ENCODE assay signal across 17 cellular contexts in genomic region chr3:71476950-71477349, GRCh38.
"Had no signal": no experiment of that assay in that cellular context is flagged by ENCODE, and none has a peak within 500 bp of the region (broad histone marks: within the 10 kb centered on the region; RNA-seq: fewer than 3 reads in every experiment).

No MANE protein-coding gene starts in this region.

- H3K4me1 ChIP-seq: ascending aorta, heart right ventricle, left ventricle myocardium inferior, uterus had no signal

- H3K4me3 Mint-ChIP-seq: natural killer cell treated with Interleukin-12 subunit alpha and Interleukin-12 subunit beta and Interleukin-15 and Interleukin-18, amount 100 ng/mL, for 72 hours; stimulated activated effector memory CD8-positive, alpha-beta T cell treated with anti-CD3 and anti-CD28 coated beads, Interleukin-12 subunit alpha, Interleukin-12 subunit beta, amount 100 ng/mL, for 72 hours had no signal

- H3K36me3 ChIP-seq: ascending aorta, gastroesophageal sphincter, heart right ventricle, left ventricle myocardium inferior, uterus had no signal

- H3K27ac ChIP-seq: ascending aorta, gastroesophageal sphincter, heart right ventricle, left ventricle myocardium inferior, tibial nerve, uterus had no signal

- H3K27ac Mint-ChIP-seq: natural killer cell treated with Interleukin-12 subunit alpha and Interleukin-12 subunit beta and Interleukin-15 and Interleukin-18, amount 100 ng/mL, for 72 hours; stimulated activated effector memory CD8-positive, alpha-beta T cell treated with anti-CD3 and anti-CD28 coated beads, Interleukin-12 subunit alpha, Interleukin-12 subunit beta, amount 100 ng/mL, for 72 hours had no signal

- H3K4me3 ChIP-seq: ascending aorta, gastroesophageal sphincter, heart right ventricle, left ventricle myocardium inferior, mucosa of descending colon, tibial nerve, uterus had no signal

- H3K27me3 Mint-ChIP-seq: natural killer cell treated with Interleukin-12 subunit alpha and Interleukin-12 subunit beta and Interleukin-15 and Interleukin-18, amount 100 ng/mL, for 72 hours had no signal

- ATAC-seq: gastroesophageal sphincter; heart right ventricle; mucosa of descending colon; natural killer cell treated with Interleukin-12 subunit alpha and Interleukin-12 subunit beta and Interleukin-15 and Interleukin-18, amount 100 ng/mL, for 72 hours; stimulated activated effector memory CD8-positive, alpha-beta T cell treated with anti-CD3 and anti-CD28 coated beads, Interleukin-12 subunit alpha, Interleukin-12 subunit beta, amount 100 ng/mL, for 72 hours had no signal

- H3K36me3 Mint-ChIP-seq: natural killer cell treated with Interleukin-12 subunit alpha and Interleukin-12 subunit beta and Interleukin-15 and Interleukin-18, amount 100 ng/mL, for 72 hours had no signal

- FAIRE-seq: bronchial epithelial cell, kidney had no signal

- H3K27me3 ChIP-seq: ascending aorta, gastroesophageal sphincter, heart right ventricle, tibial nerve, uterus had no signal

- H3K9me3 Mint-ChIP-seq: natural killer cell treated with Interleukin-12 subunit alpha and Interleukin-12 subunit beta and Interleukin-15 and Interleukin-18, amount 100 ng/mL, for 72 hours; stimulated activated effector memory CD8-positive, alpha-beta T cell treated with anti-CD3 and anti-CD28 coated beads, Interleukin-12 subunit alpha, Interleukin-12 subunit beta, amount 100 ng/mL, for 72 hours had no signal

- DNase-seq: activated CD4-positive, alpha-beta T cell treated with anti-CD3 and anti-CD28 coated beads, Interleukin-2, amount 50 U/mL, for 48 hours; activated effector memory CD4-positive, alpha-beta T cell treated with anti-CD3 and anti-CD28 coated beads, Interleukin-2, amount 50 U/mL, for 16 hours; activated T-cell treated with anti-CD3 and anti-CD28 coated beads, Interleukin-2, amount 50 U/mL, for 48 hours; heart right ventricle; kidney; left ventricle myocardium inferior; mucosa of descending colon; posterior cingulate gyrus; substantia nigra; T1000; uterus had no signal

- H3K9me3 ChIP-seq: ascending aorta, gastroesophageal sphincter, mucosa of descending colon, uterus had no signal
